Comparison of ENCODE assay signal across 10 cellular contexts in genomic region chr6:36962874-36963273, GRCh38. TPM values are rescaled to one million over a fixed set of nuclear protein-coding genes. Genes with fewer than 3 reads are reported as not detected.
A peak's percentile ranks its signal among the peaks of the same experiment; 100 is the strongest.
DNase-seq lines count a peak whose midpoint lies in the region; ATAC-seq lines count a peak whose summit lies in the region.
"Had no signal": no experiment of that assay in that cellular context is flagged by ENCODE, and none has a peak within 500 bp of the region (broad histone marks: within the 10 kb centered on the region; RNA-seq: fewer than 3 reads in every experiment).

No MANE protein-coding gene starts in this region.

- no peaks in the 10 kb centered on the region for H3K27me3 Mint-ChIP-seq in activated naive CD4-positive, alpha-beta T cell treated with anti-CD3 and anti-CD28 coated beads for 36 hours (ENCODE audit: low read depth)

- intact Hi-C loops in activated naive CD4-positive, alpha-beta T cell treated with anti-CD3 and anti-CD28 coated beads for 36 hours (cut with micrococcal nuclease), result loop anchor here (5.0 kb wide), 1 partner anchor 51 kb away; no protein-coding TSS in a partner anchor
- intact Hi-C loops in left ventricle myocardium superior (cut with micrococcal nuclease), result no loop called here

- H3K36me3 ChIP-seq in SK-N-MC (ENCODE audit: insufficient read depth, low read length), result peaks cover 9% of the 10 kb centered on the region; the same call in 1 of the 2 replicates

- H3K36me3 Mint-ChIP-seq in activated naive CD4-positive, alpha-beta T cell treated with anti-CD3 and anti-CD28 coated beads for 36 hours (ENCODE audit: low read depth), result peaks cover 4% of the 10 kb centered on the region

- H3K9me3 ChIP-seq in SK-N-MC (ENCODE audit: low read depth, low read length), result no peaks in the 10 kb centered on the region
- H3K9me3 ChIP-seq: SJSA1 had no signal

- H3K4me3 ChIP-seq in SK-N-MC, result no peak overlapping the region
- H3K4me3 ChIP-seq: SJSA1 had no signal

- peak overlapping the region; percentile 39 for H3K27ac Mint-ChIP-seq in activated naive CD4-positive, alpha-beta T cell treated with anti-CD3 and anti-CD28 coated beads for 36 hours

- H3K9me3 Mint-ChIP-seq in activated naive CD4-positive, alpha-beta T cell treated with anti-CD3 and anti-CD28 coated beads for 36 hours, result no peaks in the 10 kb centered on the region

- no peak overlapping the region for H3K27ac ChIP-seq in SK-N-MC
- H3K27ac ChIP-seq: 22Rv1, SJSA1 had no signal

- no peak overlapping the region for H3K9ac ChIP-seq in SK-N-MC (ENCODE audit: insufficient read length)

- peak; percentile 18 for ATAC-seq in left ventricle myocardium superior
- no peak for ATAC-seq in GM21717 (IDR thresholded peaks at IDR 0.05; ENCODE audit: unreplicated experiment)

- DNase-seq in DMS153 (lab: John Stamatoyannopoulos, UW), result peak; percentile 13
- no peak for DNase-seq in DMS153 treated with DMSO at 0.1 percent for 48 hours (lab: John Stamatoyannopoulos, UW; ENCODE audit: unreplicated experiment)
- peak; percentile 58 for DNase-seq in SK-N-MC (ENCODE audit: low read depth, low spot score)
- peak; percentile 90 for DNase-seq in activated naive CD4-positive, alpha-beta T cell treated with anti-CD3 and anti-CD28 coated beads for 36 hours
- peak; percentile 75 for DNase-seq in left ventricle myocardium superior
- DNase-seq in stimulated activated CD4-positive, alpha-beta T cell treated with anti-CD3 and anti-CD28 coated beads, Interleukin-12 subunit alpha, Interleukin-12 subunit beta, amount 100 ng/mL, for 4 hours, result peak; percentile 65
- DNase-seq in NCI-H1694 treated with DMSO at 0.1 percent for 48 hours (lab: John Stamatoyannopoulos, UW), result no peak

- CTCF ChIA-PET in activated naive CD4-positive, alpha-beta T cell treated with anti-CD3 and anti-CD28 coated beads for 36 hours (lab: Charles Lee), result interaction anchor here (0.5 to 1.2 kb wide), 3 partner anchors 55 to 78 kb away, joined by 3 to 4 read pairs (median 3); no protein-coding TSS in a partner anchor

- H3K4me1 Mint-ChIP-seq in activated naive CD4-positive, alpha-beta T cell treated with anti-CD3 and anti-CD28 coated beads for 36 hours (ENCODE audit: low read depth), result peaks cover 30% of the 10 kb centered on the region

- peak overlapping the region; percentile 9 for H3K4me3 Mint-ChIP-seq in activated naive CD4-positive, alpha-beta T cell treated with anti-CD3 and anti-CD28 coated beads for 36 hours

RNA-seq across cellular contexts. Expression of gene PI16, which starts 8.3 kb away (rescaled TPM):
- under 1 TPM; 0.24 to 0.27 TPM for total RNA-seq in activated naive CD4-positive, alpha-beta T cell treated with anti-CD3 and anti-CD28 coated beads for 36 hours
- total RNA-seq in left ventricle myocardium superior, result 4.1 TPM
- total RNA-seq: SJSA1 had no signal

RNA-seq across cellular contexts. Expression of gene MTCH1, which starts 23.1 kb away (rescaled TPM):
- 100 to 1,000 TPM in 1 of 2 experiments, 10 to 100 TPM in 1; 97.4 to 101 TPM for total RNA-seq in activated naive CD4-positive, alpha-beta T cell treated with anti-CD3 and anti-CD28 coated beads for 36 hours
- 216 TPM for total RNA-seq in left ventricle myocardium superior

RNA-seq across cellular contexts. Expression of gene FGD2, which starts 42.6 kb away (rescaled TPM):
- total RNA-seq in activated naive CD4-positive, alpha-beta T cell treated with anti-CD3 and anti-CD28 coated beads for 36 hours, result under 1 TPM; 0.25 to 0.48 TPM
- total RNA-seq in left ventricle myocardium superior, result 8.0 TPM
- total RNA-seq: SJSA1 had no signal

Comparison
In these comparisons a context has a peak if more than half of its experiments do, and no peak if none do; other contexts are left out.
1. DNase-seq: peak in DMS153 (single experiment), SK-N-MC (single experiment), activated naive CD4-positive, alpha-beta T cell treated with anti-CD3 and anti-CD28 coated beads for 36 hours (single experiment), left ventricle myocardium superior (single experiment) and stimulated activated CD4-positive, alpha-beta T cell treated with anti-CD3 and anti-CD28 coated beads, Interleukin-12 subunit alpha, Interleukin-12 subunit beta, amount 100 ng/mL, for 4 hours (single experiment); none in DMS153 treated with DMSO at 0.1 percent for 48 hours (single experiment) and NCI-H1694 treated with DMSO at 0.1 percent for 48 hours (single experiment).